1 cellular context compared by ENCODE assay signal in genomic region chr4:140427104-140427918, GRCh38.
TF ChIP-seq lines count a peak whose summit lies in the region.

CLGN (minus strand) TSS chr4:140427648; CDS start chr4:140413078, 14,570 bp downstream.

TF ChIP-seq in HepG2, 621 proteins besides CTCF, POLR2A, EP300 and RAD21 (continued from another document and continues in another):
- TF ChIP-seq SKIL (CRISPR knock-in tag; IDR thresholded peaks at IDR 0.05; ENCODE audit: borderline replicate concordance) (peak; percentile 35; the same call in 1 of the 2 replicates), SMARCC2 (IDR thresholded peaks at IDR 0.05) (no peak), HNRNPH1 (optimal IDR thresholded peaks at IDR 0.05; ENCODE audit: low read depth, low read length) (no peak), ZNF580 (CRISPR knock-in tag; IDR thresholded peaks at IDR 0.05; ENCODE audit: borderline replicate concordance, low read depth) (0 out of 2 replicates have a peak, but pooled peaks have one; percentile 3), SP4 (CRISPR knock-in tag; IDR thresholded peaks at IDR 0.05) (no peak), RORA (CRISPR knock-in tag; IDR thresholded peaks at IDR 0.05) (no peak), ADNP (CRISPR knock-in tag; IDR thresholded peaks at IDR 0.05) (no peak), NR2F6 (IDR thresholded peaks at IDR 0.05) (no peak), NR2F6 (CRISPR knock-in tag; IDR thresholded peaks at IDR 0.05) (no peak), ZBTB8A (CRISPR knock-in tag; IDR thresholded peaks at IDR 0.05; ENCODE audit: borderline replicate concordance, low read depth) (no peak), SP2 (CRISPR knock-in tag; IDR thresholded peaks at IDR 0.05) (no peak), MBD4 (IDR thresholded peaks at IDR 0.05; ENCODE audit: borderline replicate concordance, low read length) (no peak), ZNF138 (CRISPR knock-in tag; IDR thresholded peaks at IDR 0.05; ENCODE audit: low read depth) (no peak; the same call in 1 of the 2 replicates), ZNF616 (CRISPR knock-in tag; IDR thresholded peaks at IDR 0.05; ENCODE audit: low read depth) (peak; percentile 39), POLR2G (IDR thresholded peaks at IDR 0.05; ENCODE audit: low read depth, low read length) (peak; percentile 57; the same call in 1 of the 2 replicates), TFAP4 (IDR thresholded peaks at IDR 0.05; ENCODE audit: borderline replicate concordance, low read depth) (no peak), ZNF598 (CRISPR knock-in tag; IDR thresholded peaks at IDR 0.05; ENCODE audit: borderline replicate concordance) (peak; percentile 23; the same call in 1 of the 2 replicates), BORCS8-MEF2B (CRISPR knock-in tag; IDR thresholded peaks at IDR 0.05) (peak; percentile 52; the same call in 1 of the 2 replicates), ARHGAP35 (CRISPR knock-in tag; IDR thresholded peaks at IDR 0.05; ENCODE audit: borderline replicate concordance) (0 out of 2 replicates have a peak, but pooled peaks have one; percentile 42), PAWR (CRISPR knock-in tag; IDR thresholded peaks at IDR 0.05; ENCODE audit: borderline replicate concordance) (0 out of 2 replicates have a peak, but pooled peaks have one; percentile 79), ARNT (IDR thresholded peaks at IDR 0.05) (no peak), ZNF260 (CRISPR knock-in tag; IDR thresholded peaks at IDR 0.05; ENCODE audit: borderline replicate concordance, low read depth) (no peak), FOSL1 (CRISPR knock-in tag; IDR thresholded peaks at IDR 0.05; ENCODE audit: borderline replicate concordance) (0 out of 2 replicates have a peak, but pooled peaks have one; percentile 12), ZNF770 (CRISPR knock-in tag; IDR thresholded peaks at IDR 0.05) (peak; percentile 57), TAF15 (IDR thresholded peaks at IDR 0.05; ENCODE audit: low read depth, low read length, poor library complexity, severe bottlenecking) (no peak), BHLHE40 (IDR thresholded peaks at IDR 0.05; ENCODE audit: low read length) (no peak), PLRG1 (conservative IDR thresholded peaks at IDR 0.05) (no peak), ZNF160 (CRISPR knock-in tag; IDR thresholded peaks at IDR 0.05) (peak; percentile 71; the same call in 1 of the 2 replicates), HMG20B (CRISPR knock-in tag; conservative IDR thresholded peaks at IDR 0.05) (no peak), ETS1 (CRISPR knock-in tag; IDR thresholded peaks at IDR 0.05) (no peak), ZNF883 (CRISPR knock-in tag; IDR thresholded peaks at IDR 0.05; ENCODE audit: not compliant biosample characterization) (peak; percentile 11), ZNF382 (CRISPR knock-in tag; IDR thresholded peaks at IDR 0.05; ENCODE audit: borderline replicate concordance) (no peak), SMYD3 (CRISPR knock-in tag; IDR thresholded peaks at IDR 0.05) (no peak), PHF8 (CRISPR knock-in tag; IDR thresholded peaks at IDR 0.05) (peak; percentile 91), HNF4A (CRISPR knock-in tag; IDR thresholded peaks at IDR 0.05) (no peak; the same call in none of the 2 replicates), RAD51 (IDR thresholded peaks at IDR 0.05; ENCODE audit: borderline replicate concordance) (no peak), KAT2B (IDR thresholded peaks at IDR 0.05; ENCODE audit: borderline replicate concordance, low read depth, low read length) (no peak), ZNF513 (CRISPR knock-in tag; conservative IDR thresholded peaks at IDR 0.05) (no peak)
- TF ChIP-seq, protein P1, sequence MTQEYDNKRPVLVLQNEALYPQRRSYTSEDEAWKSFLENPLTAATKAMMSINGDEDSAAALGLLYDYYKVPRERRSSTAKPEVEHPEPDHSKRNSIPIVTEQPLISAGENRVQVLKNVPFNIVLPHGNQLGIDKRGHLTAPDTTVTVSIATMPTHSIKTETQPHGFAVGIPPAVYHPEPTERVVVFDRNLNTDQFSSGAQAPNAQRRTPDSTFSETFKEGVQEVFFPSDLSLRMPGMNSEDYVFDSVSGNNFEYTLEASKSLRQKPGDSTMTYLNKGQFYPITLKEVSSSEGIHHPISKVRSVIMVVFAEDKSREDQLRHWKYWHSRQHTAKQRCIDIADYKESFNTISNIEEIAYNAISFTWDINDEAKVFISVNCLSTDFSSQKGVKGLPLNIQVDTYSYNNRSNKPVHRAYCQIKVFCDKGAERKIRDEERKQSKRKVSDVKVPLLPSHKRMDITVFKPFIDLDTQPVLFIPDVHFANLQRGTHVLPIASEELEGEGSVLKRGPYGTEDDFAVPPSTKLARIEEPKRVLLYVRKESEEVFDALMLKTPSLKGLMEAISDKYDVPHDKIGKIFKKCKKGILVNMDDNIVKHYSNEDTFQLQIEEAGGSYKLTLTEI (CRISPR knock-in tag; conservative IDR thresholded peaks at IDR 0.05) = no peak
- TF ChIP-seq, protein P2, sequence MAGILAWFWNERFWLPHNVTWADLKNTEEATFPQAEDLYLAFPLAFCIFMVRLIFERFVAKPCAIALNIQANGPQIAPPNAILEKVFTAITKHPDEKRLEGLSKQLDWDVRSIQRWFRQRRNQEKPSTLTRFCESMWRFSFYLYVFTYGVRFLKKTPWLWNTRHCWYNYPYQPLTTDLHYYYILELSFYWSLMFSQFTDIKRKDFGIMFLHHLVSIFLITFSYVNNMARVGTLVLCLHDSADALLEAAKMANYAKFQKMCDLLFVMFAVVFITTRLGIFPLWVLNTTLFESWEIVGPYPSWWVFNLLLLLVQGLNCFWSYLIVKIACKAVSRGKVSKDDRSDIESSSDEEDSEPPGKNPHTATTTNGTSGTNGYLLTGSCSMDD (CRISPR knock-in tag; IDR thresholded peaks at IDR 0.05) = no peak
- TF ChIP-seq, protein P3, sequence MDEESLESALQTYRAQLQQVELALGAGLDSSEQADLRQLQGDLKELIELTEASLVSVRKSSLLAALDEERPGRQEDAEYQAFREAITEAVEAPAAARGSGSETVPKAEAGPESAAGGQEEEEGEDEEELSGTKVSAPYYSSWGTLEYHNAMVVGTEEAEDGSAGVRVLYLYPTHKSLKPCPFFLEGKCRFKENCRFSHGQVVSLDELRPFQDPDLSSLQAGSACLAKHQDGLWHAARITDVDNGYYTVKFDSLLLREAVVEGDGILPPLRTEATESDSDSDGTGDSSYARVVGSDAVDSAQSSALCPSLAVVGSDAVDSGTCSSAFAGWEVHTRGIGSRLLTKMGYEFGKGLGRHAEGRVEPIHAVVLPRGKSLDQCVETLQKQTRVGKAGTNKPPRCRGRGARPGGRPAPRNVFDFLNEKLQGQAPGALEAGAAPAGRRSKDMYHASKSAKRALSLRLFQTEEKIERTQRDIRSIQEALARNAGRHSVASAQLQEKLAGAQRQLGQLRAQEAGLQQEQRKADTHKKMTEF (CRISPR knock-in tag; IDR thresholded peaks at IDR 0.05) = peak; percentile 74
- TF ChIP-seq, protein P4, sequence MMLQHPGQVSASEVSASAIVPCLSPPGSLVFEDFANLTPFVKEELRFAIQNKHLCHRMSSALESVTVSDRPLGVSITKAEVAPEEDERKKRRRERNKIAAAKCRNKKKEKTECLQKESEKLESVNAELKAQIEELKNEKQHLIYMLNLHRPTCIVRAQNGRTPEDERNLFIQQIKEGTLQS (CRISPR knock-in tag; IDR thresholded peaks at IDR 0.05) = no peak
- TF ChIP-seq, protein P5, sequence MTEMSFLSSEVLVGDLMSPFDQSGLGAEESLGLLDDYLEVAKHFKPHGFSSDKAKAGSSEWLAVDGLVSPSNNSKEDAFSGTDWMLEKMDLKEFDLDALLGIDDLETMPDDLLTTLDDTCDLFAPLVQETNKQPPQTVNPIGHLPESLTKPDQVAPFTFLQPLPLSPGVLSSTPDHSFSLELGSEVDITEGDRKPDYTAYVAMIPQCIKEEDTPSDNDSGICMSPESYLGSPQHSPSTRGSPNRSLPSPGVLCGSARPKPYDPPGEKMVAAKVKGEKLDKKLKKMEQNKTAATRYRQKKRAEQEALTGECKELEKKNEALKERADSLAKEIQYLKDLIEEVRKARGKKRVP (CRISPR knock-in tag; IDR thresholded peaks at IDR 0.05) = no peak
